In genomic region chr7:36900988-36901710, GRCh38 we compare ENCODE assay signal across 19 cellular contexts.
DNase-seq lines count a peak whose midpoint lies in the region; ATAC-seq, FAIRE-seq and TF ChIP-seq lines count a peak whose summit lies in the region.
"Had no signal": no experiment of that assay in that cellular context is flagged by ENCODE, and none has a peak within 500 bp of the region (broad histone marks: within the 10 kb centered on the region; RNA-seq: fewer than 3 reads in every experiment).

No MANE protein-coding gene starts in this region.

- H3K27me3 ChIP-seq in GM23338 (ENCODE audit: insufficient read depth) (no peaks in the 10 kb centered on the region), K562 (ENCODE audit: control insufficient read depth in 2 of 2, insufficient read depth in 2 of 2, low read length in 2 of 2) (no peaks in the 10 kb centered on the region; a peak in 1 of 5 replicates), right lobe of liver (no peaks in the 10 kb centered on the region)
- H3K27me3 ChIP-seq: BE2C had no signal

- WGBS in K562 (ENCODE audit: insufficient coverage, low coverage, missing lambda C conversion rate): 1% methylated on average over 4 of the region's 4 CpGs
- 64% methylated on average over 4 of the region's 4 CpGs for WGBS in right lobe of liver (ENCODE audit: insufficient coverage, low coverage, low lambda C conversion rate, missing lambda C conversion rate)

- no peaks in the 10 kb centered on the region for H3K27me3 Mint-ChIP-seq in GM23338 (ENCODE audit: insufficient read depth, low read depth, poor library complexity)
- no peaks in the 10 kb centered on the region for H3K27me3 Mint-ChIP-seq in activated CD8-positive, alpha-beta T cell treated with anti-CD3 and anti-CD28 coated beads for 36 hours
- H3K27me3 Mint-ChIP-seq: CD4-positive, CD25-positive, alpha-beta regulatory T cell had no signal

- 0 out of 2 replicates have a peak overlapping the region, but pooled peaks have one; percentile 26 for H3K27ac Mint-ChIP-seq in GM23338
- no peak overlapping the region for H3K27ac Mint-ChIP-seq in activated CD8-positive, alpha-beta T cell treated with anti-CD3 and anti-CD28 coated beads for 36 hours
- H3K27ac Mint-ChIP-seq: H9 had no signal

- in situ Hi-C loops in K562 (cut with MboI): no loop called here

- no peaks in the 10 kb centered on the region for H3K9me3 Mint-ChIP-seq in GM23338
- no peaks in the 10 kb centered on the region for H3K9me3 Mint-ChIP-seq in activated CD8-positive, alpha-beta T cell treated with anti-CD3 and anti-CD28 coated beads for 36 hours
- H3K9me3 Mint-ChIP-seq: CD8-positive, alpha-beta memory T cell; H9 had no signal

- POLR2A ChIA-PET in K562 (lab: Yijun Ruan, JAX): interaction anchor here (0.7 kb wide), 1 partner anchor 1962 kb away, joined by 3 read pairs; no protein-coding TSS in a partner anchor
- POLR2A ChIA-PET in activated CD8-positive, alpha-beta T cell treated with anti-CD3 and anti-CD28 coated beads for 36 hours (lab: Charles Lee): no interaction called here

- no peaks in the 10 kb centered on the region for H3K36me3 Mint-ChIP-seq in GM23338 (ENCODE audit: low read depth)
- peaks cover 26% of the 10 kb centered on the region for H3K36me3 Mint-ChIP-seq in activated CD8-positive, alpha-beta T cell treated with anti-CD3 and anti-CD28 coated beads for 36 hours (ENCODE audit: low read depth)

- no peaks in the 10 kb centered on the region for H4K20me1 ChIP-seq in GM23338 (replicated peaks; ENCODE audit: insufficient read depth)
- H4K20me1 ChIP-seq in K562 (replicated peaks; ENCODE audit: control insufficient read depth, insufficient read depth, low read length): no peaks in the 10 kb centered on the region

- intact Hi-C loops in K562 (cut with micrococcal nuclease): no loop called here
- intact Hi-C loops in right lobe of liver (cut with DNase I): no loop called here
- intact Hi-C loops in activated CD8-positive, alpha-beta T cell treated with anti-CD3 and anti-CD28 coated beads for 36 hours (cut with micrococcal nuclease): no loop called here
- intact Hi-C loops in cardiac septum (cut with DNase I): no loop called here

- no peak for FAIRE-seq in K562 (lab: Jason Lieb, UNC)
- FAIRE-seq: A204.1, D721Med, H1 had no signal

- BruUV-seq in K562 (replicated peaks; lab: Mats Ljungman, UMichigan): no TSS peak

- TF ChIP-seq POLR2A in K562 (conservative IDR thresholded peaks at IDR 0.05) (no peak), right lobe of liver (IDR thresholded peaks at IDR 0.05) (no peak)

- TF ChIP-seq CTCF in GM23338 (conservative IDR thresholded peaks at IDR 0.05; ENCODE audit: low read depth in 2 of 2): no peak
- no peak for TF ChIP-seq CTCF in K562 (IDR thresholded peaks at IDR 0.05 in 2 of 3, conservative IDR thresholded peaks at IDR 0.05 in 1 of 3; ENCODE audit: insufficient read depth in 2 of 3, low read depth in 1 of 3, low read length in 3 of 3)
- TF ChIP-seq CTCF in right lobe of liver (IDR thresholded peaks at IDR 0.05): no peak
- TF ChIP-seq CTCF in activated CD8-positive, alpha-beta T cell treated with anti-CD3 and anti-CD28 coated beads for 36 hours (IDR thresholded peaks at IDR 0.05): no peak

- H3K4me2 ChIP-seq in GM23338 (no peak overlapping the region), K562 (ENCODE audit: insufficient read depth, low read length) (no peak overlapping the region)

- ATAC-seq in GM23338 (no peak), K562 (no peak), right lobe of liver (peak; percentile 51 to 74 (median 66))
- no peak for ATAC-seq in activated CD8-positive, alpha-beta T cell treated with anti-CD3 and anti-CD28 coated beads for 36 hours

- TF ChIP-seq EP300 in K562 (IDR thresholded peaks at IDR 0.05; ENCODE audit: low read length): no peak

- H3K4me3 Mint-ChIP-seq in GM23338: no peak overlapping the region
- no peak overlapping the region for H3K4me3 Mint-ChIP-seq in activated CD8-positive, alpha-beta T cell treated with anti-CD3 and anti-CD28 coated beads for 36 hours
- H3K4me3 Mint-ChIP-seq: CD4-positive, CD25-positive, alpha-beta regulatory T cell; CD8-positive, alpha-beta memory T cell; H9 had no signal

- CTCF ChIA-PET in K562 (lab: Yijun Ruan, JAX; ENCODE audit: low intra/inter-chr PET ratio): no interaction called here
- CTCF ChIA-PET in activated CD8-positive, alpha-beta T cell treated with anti-CD3 and anti-CD28 coated beads for 36 hours (lab: Charles Lee): no interaction called here

- H3K27ac ChIP-seq in GM23338 (ENCODE audit: low read depth) (no peak overlapping the region), K562 (ENCODE audit: extremely low read depth, low read depth, low read length) (no peak overlapping the region), right lobe of liver (peak overlapping the region in 1 of 3 donors; percentile 12)

- peaks cover 13% of the 10 kb centered on the region for H3K9me2 ChIP-seq in GM23338 (ENCODE audit: insufficient read depth)

- no peaks in the 10 kb centered on the region for H3K79me2 ChIP-seq in GM23338 (replicated peaks; ENCODE audit: insufficient read depth)
- H3K79me2 ChIP-seq in K562 (ENCODE audit: control insufficient read depth, insufficient read depth, low read length): no peaks in the 10 kb centered on the region

- H3K4me3 ChIP-seq in GM23338 (no peak overlapping the region), K562 (no peak overlapping the region), right lobe of liver (no peak overlapping the region)

- H3K9ac ChIP-seq in K562 (ENCODE audit: insufficient read depth in 1 of 2, low read depth in 2 of 2, low read length in 2 of 2): no peak overlapping the region

- H3K9me1 ChIP-seq in K562 (ENCODE audit: control insufficient read depth, insufficient read depth, low read length): no peaks in the 10 kb centered on the region

- H2AFZ ChIP-seq in GM23338: no peak overlapping the region
- no peak overlapping the region for H2AFZ ChIP-seq in K562 (ENCODE audit: low read depth, low read length)

- H3K36me3 ChIP-seq in GM23338 (ENCODE audit: insufficient read depth) (no peaks in the 10 kb centered on the region), K562 (ENCODE audit: control insufficient read depth, insufficient read depth, low read length) (no peaks in the 10 kb centered on the region), right lobe of liver (no peaks in the 10 kb centered on the region)
- H3K36me3 ChIP-seq: BE2C had no signal

- DNase-seq in COR-L47 (lab: John Stamatoyannopoulos, UW) (peak; percentile 3), GM23338 (ENCODE audit: low spot score) (no peak), K562 (ENCODE audit: extremely low read depth in 1 of 4, low spot score in 3 of 4) (no peak), right lobe of liver (no peak), cardiac septum (ENCODE audit: low spot score) (no peak), occipital lobe (lab: John Stamatoyannopoulos, UW) (no peak)
- DNase-seq in activated CD8-positive, alpha-beta T cell treated with anti-CD3 and anti-CD28 coated beads for 36 hours: no peak
- DNase-seq: ACHN; BE2C; C1 segment of cervical spinal cord; Caco-2; CD4-positive, CD25-positive, alpha-beta regulatory T cell; CD8-positive, alpha-beta memory T cell; DMS79; GDM1; H9 had no signal

- no peaks in the 10 kb centered on the region for H3F3A ChIP-seq in GM23338 (replicated peaks; ENCODE audit: low read depth)

- no peaks in the 10 kb centered on the region for H3K4me1 ChIP-seq in GM23338 (ENCODE audit: insufficient read depth)
- H3K4me1 ChIP-seq in K562 (replicated peaks in 1 of 2; ENCODE audit: control insufficient read depth in 2 of 2, insufficient read depth in 2 of 2, low read length in 2 of 2): no peaks in the 10 kb centered on the region
- H3K4me1 ChIP-seq in right lobe of liver: peaks cover 0 to 47% (median 18%) of the 10 kb centered on the region in 4 donors

- peaks cover 7% of the 10 kb centered on the region; the same call in 1 of the 3 replicates for H3K4me1 Mint-ChIP-seq in GM23338
- H3K4me1 Mint-ChIP-seq in activated CD8-positive, alpha-beta T cell treated with anti-CD3 and anti-CD28 coated beads for 36 hours (ENCODE audit: low read depth): peaks cover 2% of the 10 kb centered on the region

- TF ChIP-seq RAD21 in K562 (CRISPR knock-in tag; conservative IDR thresholded peaks at IDR 0.05 in 1 of 2, IDR thresholded peaks at IDR 0.05 in 1 of 2): no peak

- no peaks in the 10 kb centered on the region for H3K9me3 ChIP-seq in K562 (replicated peaks; ENCODE audit: control insufficient read depth, insufficient read depth, low read depth, low read length)
- H3K9me3 ChIP-seq in right lobe of liver: no peaks in the 10 kb centered on the region
- H3K9me3 ChIP-seq: BE2C had no signal

TF ChIP-seq in GM23338, 12 proteins besides CTCF, POLR2A, EP300 and RAD21:
- no peak for TF ChIP-seq CREB1 (CRISPR knock-in tag; IDR thresholded peaks at IDR 0.05; ENCODE audit: low read depth)
- no peak for TF ChIP-seq NANOG (IDR thresholded peaks at IDR 0.05; ENCODE audit: borderline replicate concordance)
- TF ChIP-seq ZNF331 (CRISPR knock-in tag; IDR thresholded peaks at IDR 0.05; ENCODE audit: low read depth): no peak
- no peak for TF ChIP-seq JUNB (IDR thresholded peaks at IDR 0.05; ENCODE audit: unreplicated experiment)
TF ChIP-seq in GM23338: peak in this region for 0.

TF ChIP-seq in K562, 482 proteins besides CTCF, POLR2A, EP300 and RAD21 (continues in another document):
- TF ChIP-seq MAFG (tag; conservative IDR thresholded peaks at IDR 0.05): no peak
- TF ChIP-seq PPARD (CRISPR knock-in tag; IDR thresholded peaks at IDR 0.05): no peak
- no peak for TF ChIP-seq SMARCE1 (IDR thresholded peaks at IDR 0.05)

Comparison
In these comparisons a context has a peak if more than half of its experiments do, and no peak if none do; other contexts are left out.
1. ATAC-seq: peak in right lobe of liver (4 of 4); none in GM23338 (single experiment), K562 (single experiment) and activated CD8-positive, alpha-beta T cell treated with anti-CD3 and anti-CD28 coated beads for 36 hours (single experiment).